ENCODE assay signal across 26 cellular contexts in the genomic region with DNA sequence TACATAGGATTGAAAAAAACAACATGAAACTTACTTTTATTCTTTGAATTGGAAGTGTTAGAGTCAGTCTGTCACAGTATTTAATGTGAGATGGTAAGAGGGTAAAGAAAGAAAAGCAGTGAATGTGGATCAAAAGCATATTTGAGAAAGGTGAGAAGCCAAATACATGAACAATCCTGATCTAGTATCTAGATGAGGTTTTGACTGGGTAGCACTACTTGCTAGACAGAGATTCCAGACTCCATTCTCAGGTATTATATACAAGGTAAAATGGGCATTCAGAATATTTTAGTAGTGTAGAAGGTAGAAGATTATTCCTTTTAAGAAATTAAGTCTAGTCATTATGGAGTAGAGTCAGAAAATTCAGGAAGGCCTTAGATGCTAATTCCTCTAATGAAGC.
A peak's percentile ranks its signal among the peaks of the same experiment; 100 is the strongest.
DNase-seq lines count a peak whose midpoint lies in the region; ATAC-seq and TF ChIP-seq lines count a peak whose summit lies in the region.
"Had no signal": no experiment of that assay in that cellular context is flagged by ENCODE, and none has a peak within 500 bp of the region (broad histone marks: within the 10 kb centered on the region; RNA-seq: fewer than 3 reads in every experiment).

No MANE protein-coding gene starts in this region.

- H2AFZ ChIP-seq in osteoblast (ENCODE audit: low read length), result peak overlapping the region; percentile 1

- no peak overlapping the region for H3K27ac Mint-ChIP-seq in activated T-cell treated with anti-CD3 and anti-CD28 coated beads, Interleukin-2, amount 50 U/mL, for 24 hours
- H3K27ac Mint-ChIP-seq in CD8-positive, alpha-beta memory T cell, result peak overlapping the region in 5 of 8 donors; percentile 0 to 59 (median 23)
- peak overlapping the region; percentile 11 for H3K27ac Mint-ChIP-seq in activated T-helper 1 cell treated with anti-CD3 and anti-CD28 coated beads, Interleukin-12 subunit alpha, Interleukin-12 subunit beta, Interleukin-2, Interleukin-4 antibody, amounts not matched to agents 30 ng/mL and 10 ng/mL and 1 ng/mL, durations not matched to agents 14 hours and 24 hours and 36 hours
- H3K27ac Mint-ChIP-seq: dendritic cell treated with granulocyte-macrophage colony-stimulating factor and Interleukin-4, amounts not matched to agents 40 ng/mL and 50 ng/mL, for 4 days had no signal

- H3K4me2 ChIP-seq in osteoblast (ENCODE audit: insufficient read depth, low read length), result peak overlapping the region; percentile 17

- H3K27me3 ChIP-seq in CD8-positive, alpha-beta memory T cell (ENCODE audit: insufficient read depth, low read length, poor library complexity, severe bottlenecking), result no peaks in the 10 kb centered on the region
- no peaks in the 10 kb centered on the region for H3K27me3 ChIP-seq in osteoblast (ENCODE audit: insufficient read depth, low read length)
- H3K27me3 ChIP-seq: ascending aorta, BE2C, esophagus muscularis mucosa, heart right ventricle, stomach, tibial artery had no signal

- no peak overlapping the region for H3K4me3 Mint-ChIP-seq in activated T-cell treated with anti-CD3 and anti-CD28 coated beads, Interleukin-2, amount 50 U/mL, for 4 hours
- no peak overlapping the region for H3K4me3 Mint-ChIP-seq in activated T-cell treated with anti-CD3 and anti-CD28 coated beads, Interleukin-2, amount 50 U/mL, for 24 hours
- no peak overlapping the region for H3K4me3 Mint-ChIP-seq in CD8-positive, alpha-beta memory T cell
- no peak overlapping the region for H3K4me3 Mint-ChIP-seq in activated T-helper 1 cell treated with anti-CD3 and anti-CD28 coated beads, Interleukin-12 subunit alpha, Interleukin-12 subunit beta, Interleukin-2, Interleukin-4 antibody, amounts not matched to agents 30 ng/mL and 10 ng/mL and 1 ng/mL, durations not matched to agents 14 hours and 24 hours and 36 hours
- H3K4me3 Mint-ChIP-seq: dendritic cell treated with granulocyte-macrophage colony-stimulating factor and Interleukin-4, amounts not matched to agents 40 ng/mL and 50 ng/mL, for 4 days; natural killer cell treated with Interleukin-12 subunit alpha and Interleukin-12 subunit beta and Interleukin-15 and Interleukin-18, amount 100 ng/mL, for 72 hours had no signal

- H3K9me3 ChIP-seq in CD8-positive, alpha-beta memory T cell (ENCODE audit: low read length), result no peaks in the 10 kb centered on the region
- no peaks in the 10 kb centered on the region for H3K9me3 ChIP-seq in osteoblast (ENCODE audit: low read depth, low read length)
- H3K9me3 ChIP-seq: ascending aorta, BE2C, esophagus muscularis mucosa, heart right ventricle, stomach, tibial artery had no signal

- H3K4me3 ChIP-seq in CD8-positive, alpha-beta memory T cell (ENCODE audit: low read length), result no peak overlapping the region
- H3K4me3 ChIP-seq in osteoblast (ENCODE audit: insufficient read depth, low read length), result no peak overlapping the region
- H3K4me3 ChIP-seq: ascending aorta, esophagus muscularis mucosa, heart right ventricle, K562, stomach, tibial artery had no signal

- ATAC-seq in activated T-cell treated with anti-CD3 and anti-CD28 coated beads, Interleukin-2, amount 50 U/mL, for 4 hours, result peak; percentile 34 to 50
- ATAC-seq: heart right ventricle, K562, Panc1 had no signal

- peaks cover 23% of the 10 kb centered on the region for H3K4me1 Mint-ChIP-seq in activated T-cell treated with anti-CD3 and anti-CD28 coated beads, Interleukin-2, amount 50 U/mL, for 4 hours (ENCODE audit: low read depth)
- peaks cover 20% of the 10 kb centered on the region for H3K4me1 Mint-ChIP-seq in activated T-cell treated with anti-CD3 and anti-CD28 coated beads, Interleukin-2, amount 50 U/mL, for 24 hours (ENCODE audit: low read depth)
- peaks cover 10 to 23% (median 15%) of the 10 kb centered on the region in 3 donors for H3K4me1 Mint-ChIP-seq in CD8-positive, alpha-beta memory T cell
- H3K4me1 Mint-ChIP-seq in activated T-helper 1 cell treated with anti-CD3 and anti-CD28 coated beads, Interleukin-12 subunit alpha, Interleukin-12 subunit beta, Interleukin-2, Interleukin-4 antibody, amounts not matched to agents 30 ng/mL and 10 ng/mL and 1 ng/mL, durations not matched to agents 14 hours and 24 hours and 36 hours (ENCODE audit: low read depth), result peaks cover 24% of the 10 kb centered on the region

- H3K36me3 Mint-ChIP-seq in activated T-cell treated with anti-CD3 and anti-CD28 coated beads, Interleukin-2, amount 50 U/mL, for 4 hours (ENCODE audit: insufficient read depth), result peaks cover 16% of the 10 kb centered on the region
- H3K36me3 Mint-ChIP-seq in activated T-cell treated with anti-CD3 and anti-CD28 coated beads, Interleukin-2, amount 50 U/mL, for 24 hours (ENCODE audit: low read depth), result peaks cover 62% of the 10 kb centered on the region
- H3K36me3 Mint-ChIP-seq in CD8-positive, alpha-beta memory T cell, result peaks cover 14 to 63% (median 22%) of the 10 kb centered on the region in 3 donors
- H3K36me3 Mint-ChIP-seq in activated T-helper 1 cell treated with anti-CD3 and anti-CD28 coated beads, Interleukin-12 subunit alpha, Interleukin-12 subunit beta, Interleukin-2, Interleukin-4 antibody, amounts not matched to agents 30 ng/mL and 10 ng/mL and 1 ng/mL, durations not matched to agents 14 hours and 24 hours and 36 hours (ENCODE audit: low read depth), result peaks cover 28% of the 10 kb centered on the region

- POLR2A ChIA-PET in CD8-positive, alpha-beta memory T cell (lab: Charles Lee), result no interaction called here

- H3K27ac ChIP-seq in CD8-positive, alpha-beta memory T cell (ENCODE audit: low read depth, low read length), result no peak overlapping the region
- H3K27ac ChIP-seq in osteoblast (ENCODE audit: low read depth, low read length), result no peak overlapping the region
- H3K27ac ChIP-seq: ascending aorta, esophagus muscularis mucosa, tibial artery had no signal

- intact Hi-C loops in activated T-helper 1 cell treated with anti-CD3 and anti-CD28 coated beads, Interleukin-12 subunit alpha, Interleukin-12 subunit beta, Interleukin-2, Interleukin-4 antibody, amounts not matched to agents 30 ng/mL and 10 ng/mL and 1 ng/mL, durations not matched to agents 14 hours and 24 hours and 36 hours (cut with micrococcal nuclease), result loop anchor here (1.0 to 2.0 kb wide), 2 partner anchors 68 to 115 kb away; partner anchors contain the start of gene PLPP1

- CTCF ChIA-PET in CD8-positive, alpha-beta memory T cell (lab: Charles Lee), result no interaction called here

- DNase-seq in activated T-cell treated with anti-CD3 and anti-CD28 coated beads, Interleukin-2, amount 50 U/mL, for 4 hours, result no peak
- DNase-seq in activated T-cell treated with anti-CD3 and anti-CD28 coated beads, Interleukin-2, amount 50 U/mL, for 24 hours, result no peak
- DNase-seq in CD8-positive, alpha-beta memory T cell, result no peak
- no peak for DNase-seq in activated T-helper 1 cell treated with anti-CD3 and anti-CD28 coated beads, Interleukin-12 subunit alpha, Interleukin-12 subunit beta, Interleukin-2, Interleukin-4 antibody, amounts not matched to agents 30 ng/mL and 10 ng/mL and 1 ng/mL, durations not matched to agents 14 hours and 24 hours and 36 hours (ENCODE audit: low spot score)
- DNase-seq in osteoblast (ENCODE audit: insufficient read length, low spot score, missing footprints) (no peak), NCI-H446 treated with DMSO at 0.1 percent for 48 hours (lab: John Stamatoyannopoulos, UW) (no peak), DMS53 treated with DMSO at 0.1 percent for 48 hours (lab: John Stamatoyannopoulos, UW; ENCODE audit: unreplicated experiment) (no peak)
- DNase-seq: ACHN; activated CD8-positive, alpha-beta memory T cell treated with anti-CD3 and anti-CD28 coated beads, Interleukin-2, amount 50 U/mL, for 48 hours; BE2C; Calu3; foreskin melanocyte; heart right ventricle; NCI-H1105; NCI-H187 treated with DMSO at 0.1 percent for 48 hours; NCI-H526; NK-92 treated with Interleukin-12 subunit alpha and Interleukin-12 subunit beta, amount 100 ng/mL, for 24 hours; SHP77 treated with DMSO at 0.1 percent for 48 hours; stomach; tibial artery had no signal

- no peaks in the 10 kb centered on the region for H3K9me3 Mint-ChIP-seq in activated T-cell treated with anti-CD3 and anti-CD28 coated beads, Interleukin-2, amount 50 U/mL, for 4 hours
- H3K9me3 Mint-ChIP-seq in activated T-cell treated with anti-CD3 and anti-CD28 coated beads, Interleukin-2, amount 50 U/mL, for 24 hours, result no peaks in the 10 kb centered on the region
- no peaks in the 10 kb centered on the region for H3K9me3 Mint-ChIP-seq in CD8-positive, alpha-beta memory T cell
- H3K9me3 Mint-ChIP-seq in activated T-helper 1 cell treated with anti-CD3 and anti-CD28 coated beads, Interleukin-12 subunit alpha, Interleukin-12 subunit beta, Interleukin-2, Interleukin-4 antibody, amounts not matched to agents 30 ng/mL and 10 ng/mL and 1 ng/mL, durations not matched to agents 14 hours and 24 hours and 36 hours, result no peaks in the 10 kb centered on the region
- H3K9me3 Mint-ChIP-seq: dendritic cell treated with granulocyte-macrophage colony-stimulating factor and Interleukin-4, amounts not matched to agents 40 ng/mL and 50 ng/mL, for 4 days; natural killer cell treated with Interleukin-12 subunit alpha and Interleukin-12 subunit beta and Interleukin-15 and Interleukin-18, amount 100 ng/mL, for 72 hours had no signal

- H3K79me2 ChIP-seq in osteoblast (ENCODE audit: insufficient read depth, low read length), result no peaks in the 10 kb centered on the region

- peaks cover 13% of the 10 kb centered on the region for H3K4me1 ChIP-seq in CD8-positive, alpha-beta memory T cell (ENCODE audit: insufficient read depth, low read length)
- peaks cover 12% of the 10 kb centered on the region for H3K4me1 ChIP-seq in osteoblast (ENCODE audit: insufficient read depth, low read length)
- H3K4me1 ChIP-seq: ascending aorta, BE2C, heart right ventricle, tibial artery had no signal

- TF ChIP-seq CTCF in osteoblast (IDR thresholded peaks at IDR 0.05; ENCODE audit: extremely low read depth, low read depth, low read length), result no peak

- H4K20me1 ChIP-seq in osteoblast (ENCODE audit: insufficient read depth, low read length), result no peaks in the 10 kb centered on the region

- H3K27me3 Mint-ChIP-seq in activated T-cell treated with anti-CD3 and anti-CD28 coated beads, Interleukin-2, amount 50 U/mL, for 4 hours (ENCODE audit: low read depth), result no peaks in the 10 kb centered on the region
- no peaks in the 10 kb centered on the region for H3K27me3 Mint-ChIP-seq in activated T-cell treated with anti-CD3 and anti-CD28 coated beads, Interleukin-2, amount 50 U/mL, for 24 hours
- no peaks in the 10 kb centered on the region for H3K27me3 Mint-ChIP-seq in CD8-positive, alpha-beta memory T cell
- H3K27me3 Mint-ChIP-seq in activated T-helper 1 cell treated with anti-CD3 and anti-CD28 coated beads, Interleukin-12 subunit alpha, Interleukin-12 subunit beta, Interleukin-2, Interleukin-4 antibody, amounts not matched to agents 30 ng/mL and 10 ng/mL and 1 ng/mL, durations not matched to agents 14 hours and 24 hours and 36 hours (ENCODE audit: insufficient read depth), result no peaks in the 10 kb centered on the region
- H3K27me3 Mint-ChIP-seq: dendritic cell treated with granulocyte-macrophage colony-stimulating factor and Interleukin-4, amounts not matched to agents 40 ng/mL and 50 ng/mL, for 4 days; natural killer cell treated with Interleukin-12 subunit alpha and Interleukin-12 subunit beta and Interleukin-15 and Interleukin-18, amount 100 ng/mL, for 72 hours had no signal

- no peaks in the 10 kb centered on the region for H3K36me3 ChIP-seq in CD8-positive, alpha-beta memory T cell (ENCODE audit: insufficient read depth, low read length)
- peaks cover 5% of the 10 kb centered on the region for H3K36me3 ChIP-seq in osteoblast (ENCODE audit: insufficient read depth, low read length)
- H3K36me3 ChIP-seq: BE2C had no signal
